ENCODE assay signal across 1 cellular context in the genomic region with DNA sequence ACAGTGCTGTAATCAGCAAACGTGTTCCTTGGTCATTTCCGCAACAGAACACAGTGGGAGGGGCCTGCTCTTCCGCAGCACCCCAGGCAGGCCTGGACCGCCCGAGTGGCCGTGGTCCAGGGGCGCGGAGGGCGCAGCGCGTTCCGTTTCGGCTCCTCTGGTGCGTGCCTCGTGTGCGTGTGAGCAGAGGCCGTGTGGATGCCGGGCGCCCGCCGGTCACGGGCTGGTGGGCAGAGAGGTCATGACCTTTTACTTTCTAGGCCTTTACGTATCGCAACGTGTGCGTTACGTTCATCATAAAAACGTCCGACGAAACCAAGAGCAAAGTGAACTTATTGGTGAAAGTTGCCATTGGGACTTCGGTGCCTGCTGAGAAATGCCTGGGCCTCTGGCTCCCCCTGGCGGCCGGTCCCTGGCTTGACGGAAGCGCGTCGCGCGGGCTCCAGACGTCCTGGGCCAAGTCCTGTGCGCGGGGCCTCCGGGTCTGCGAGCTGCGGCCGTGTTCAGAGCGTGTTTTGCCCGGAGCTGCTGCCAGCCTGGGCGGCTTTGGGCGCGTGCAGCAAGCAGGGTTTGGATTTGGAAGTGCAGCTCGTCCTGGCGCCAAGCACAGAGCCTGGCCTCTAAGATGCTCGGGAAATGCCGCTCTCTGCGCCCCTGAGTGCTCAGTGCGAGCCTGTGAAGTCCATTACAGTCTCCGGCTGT.
TF ChIP-seq lines count a peak whose summit lies in the region.

No MANE protein-coding gene starts in this region.

TF ChIP-seq in HepG2, 621 proteins besides CTCF, POLR2A, EP300 and RAD21 (continued from another document and continues in another):
- TF ChIP-seq, protein P1, sequence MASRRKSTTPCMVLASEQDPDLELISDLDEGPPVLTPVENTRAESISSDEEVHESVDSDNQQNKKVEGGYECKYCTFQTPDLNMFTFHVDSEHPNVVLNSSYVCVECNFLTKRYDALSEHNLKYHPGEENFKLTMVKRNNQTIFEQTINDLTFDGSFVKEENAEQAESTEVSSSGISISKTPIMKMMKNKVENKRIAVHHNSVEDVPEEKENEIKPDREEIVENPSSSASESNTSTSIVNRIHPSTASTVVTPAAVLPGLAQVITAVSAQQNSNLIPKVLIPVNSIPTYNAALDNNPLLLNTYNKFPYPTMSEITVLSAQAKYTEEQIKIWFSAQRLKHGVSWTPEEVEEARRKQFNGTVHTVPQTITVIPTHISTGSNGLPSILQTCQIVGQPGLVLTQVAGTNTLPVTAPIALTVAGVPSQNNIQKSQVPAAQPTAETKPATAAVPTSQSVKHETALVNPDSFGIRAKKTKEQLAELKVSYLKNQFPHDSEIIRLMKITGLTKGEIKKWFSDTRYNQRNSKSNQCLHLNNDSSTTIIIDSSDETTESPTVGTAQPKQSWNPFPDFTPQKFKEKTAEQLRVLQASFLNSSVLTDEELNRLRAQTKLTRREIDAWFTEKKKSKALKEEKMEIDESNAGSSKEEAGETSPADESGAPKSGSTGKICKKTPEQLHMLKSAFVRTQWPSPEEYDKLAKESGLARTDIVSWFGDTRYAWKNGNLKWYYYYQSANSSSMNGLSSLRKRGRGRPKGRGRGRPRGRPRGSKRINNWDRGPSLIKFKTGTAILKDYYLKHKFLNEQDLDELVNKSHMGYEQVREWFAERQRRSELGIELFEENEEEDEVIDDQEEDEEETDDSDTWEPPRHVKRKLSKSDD (CRISPR knock-in tag; IDR thresholded peaks at IDR 0.05; ENCODE audit: low read depth), result peak; percentile 41; the same call in 1 of the 2 replicates
- TF ChIP-seq THYN1 (CRISPR knock-in tag; IDR thresholded peaks at IDR 0.05; ENCODE audit: borderline replicate concordance, low read depth), result no peak
- TF ChIP-seq RARG (CRISPR knock-in tag; IDR thresholded peaks at IDR 0.05; ENCODE audit: low read depth), result no peak
- TF ChIP-seq, protein P2, sequence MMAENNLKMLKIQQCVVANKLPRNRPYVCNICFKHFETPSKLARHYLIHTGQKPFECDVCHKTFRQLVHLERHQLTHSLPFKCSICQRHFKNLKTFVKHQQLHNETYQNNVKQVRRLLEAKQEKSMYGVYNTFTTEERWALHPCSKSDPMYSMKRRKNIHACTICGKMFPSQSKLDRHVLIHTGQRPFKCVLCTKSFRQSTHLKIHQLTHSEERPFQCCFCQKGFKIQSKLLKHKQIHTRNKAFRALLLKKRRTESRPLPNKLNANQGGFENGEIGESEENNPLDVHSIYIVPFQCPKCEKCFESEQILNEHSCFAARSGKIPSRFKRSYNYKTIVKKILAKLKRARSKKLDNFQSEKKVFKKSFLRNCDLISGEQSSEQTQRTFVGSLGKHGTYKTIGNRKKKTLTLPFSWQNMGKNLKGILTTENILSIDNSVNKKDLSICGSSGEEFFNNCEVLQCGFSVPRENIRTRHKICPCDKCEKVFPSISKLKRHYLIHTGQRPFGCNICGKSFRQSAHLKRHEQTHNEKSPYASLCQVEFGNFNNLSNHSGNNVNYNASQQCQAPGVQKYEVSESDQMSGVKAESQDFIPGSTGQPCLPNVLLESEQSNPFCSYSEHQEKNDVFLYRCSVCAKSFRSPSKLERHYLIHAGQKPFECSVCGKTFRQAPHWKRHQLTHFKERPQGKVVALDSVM (CRISPR knock-in tag; IDR thresholded peaks at IDR 0.05), result no peak
- TF ChIP-seq, protein P3, sequence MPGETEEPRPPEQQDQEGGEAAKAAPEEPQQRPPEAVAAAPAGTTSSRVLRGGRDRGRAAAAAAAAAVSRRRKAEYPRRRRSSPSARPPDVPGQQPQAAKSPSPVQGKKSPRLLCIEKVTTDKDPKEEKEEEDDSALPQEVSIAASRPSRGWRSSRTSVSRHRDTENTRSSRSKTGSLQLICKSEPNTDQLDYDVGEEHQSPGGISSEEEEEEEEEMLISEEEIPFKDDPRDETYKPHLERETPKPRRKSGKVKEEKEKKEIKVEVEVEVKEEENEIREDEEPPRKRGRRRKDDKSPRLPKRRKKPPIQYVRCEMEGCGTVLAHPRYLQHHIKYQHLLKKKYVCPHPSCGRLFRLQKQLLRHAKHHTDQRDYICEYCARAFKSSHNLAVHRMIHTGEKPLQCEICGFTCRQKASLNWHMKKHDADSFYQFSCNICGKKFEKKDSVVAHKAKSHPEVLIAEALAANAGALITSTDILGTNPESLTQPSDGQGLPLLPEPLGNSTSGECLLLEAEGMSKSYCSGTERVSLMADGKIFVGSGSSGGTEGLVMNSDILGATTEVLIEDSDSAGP (CRISPR knock-in tag; IDR thresholded peaks at IDR 0.05; ENCODE audit: borderline replicate concordance), result peak; percentile 34; the same call in 1 of the 2 replicates
- TF ChIP-seq ZNF543 (CRISPR knock-in tag; IDR thresholded peaks at IDR 0.05), result peak; percentile 60; the same call in 1 of the 2 replicates
- no peak for TF ChIP-seq TCF7L2 (IDR thresholded peaks at IDR 0.05; ENCODE audit: low read depth, low read length)
- TF ChIP-seq, protein P4, sequence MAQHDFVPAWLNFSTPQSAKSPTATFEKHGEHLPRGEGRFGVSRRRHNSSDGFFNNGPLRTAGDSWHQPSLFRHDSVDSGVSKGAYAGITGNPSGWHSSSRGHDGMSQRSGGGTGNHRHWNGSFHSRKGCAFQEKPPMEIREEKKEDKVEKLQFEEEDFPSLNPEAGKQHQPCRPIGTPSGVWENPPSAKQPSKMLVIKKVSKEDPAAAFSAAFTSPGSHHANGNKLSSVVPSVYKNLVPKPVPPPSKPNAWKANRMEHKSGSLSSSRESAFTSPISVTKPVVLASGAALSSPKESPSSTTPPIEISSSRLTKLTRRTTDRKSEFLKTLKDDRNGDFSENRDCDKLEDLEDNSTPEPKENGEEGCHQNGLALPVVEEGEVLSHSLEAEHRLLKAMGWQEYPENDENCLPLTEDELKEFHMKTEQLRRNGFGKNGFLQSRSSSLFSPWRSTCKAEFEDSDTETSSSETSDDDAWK (CRISPR knock-in tag; IDR thresholded peaks at IDR 0.05), result no peak
- peak; percentile 92 for TF ChIP-seq ZBTB38 (CRISPR knock-in tag; IDR thresholded peaks at IDR 0.05)
- TF ChIP-seq, protein P5, sequence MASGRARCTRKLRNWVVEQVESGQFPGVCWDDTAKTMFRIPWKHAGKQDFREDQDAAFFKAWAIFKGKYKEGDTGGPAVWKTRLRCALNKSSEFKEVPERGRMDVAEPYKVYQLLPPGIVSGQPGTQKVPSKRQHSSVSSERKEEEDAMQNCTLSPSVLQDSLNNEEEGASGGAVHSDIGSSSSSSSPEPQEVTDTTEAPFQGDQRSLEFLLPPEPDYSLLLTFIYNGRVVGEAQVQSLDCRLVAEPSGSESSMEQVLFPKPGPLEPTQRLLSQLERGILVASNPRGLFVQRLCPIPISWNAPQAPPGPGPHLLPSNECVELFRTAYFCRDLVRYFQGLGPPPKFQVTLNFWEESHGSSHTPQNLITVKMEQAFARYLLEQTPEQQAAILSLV (CRISPR knock-in tag; IDR thresholded peaks at IDR 0.05; ENCODE audit: borderline replicate concordance), result no peak
- TF ChIP-seq SAFB2 (CRISPR knock-in tag; IDR thresholded peaks at IDR 0.05; ENCODE audit: borderline replicate concordance, low read depth), result no peak
- no peak for TF ChIP-seq RFX1 (IDR thresholded peaks at IDR 0.05)
- no peak for TF ChIP-seq POLR2G (IDR thresholded peaks at IDR 0.05; ENCODE audit: low read depth, low read length)
- no peak for TF ChIP-seq HDAC1 (CRISPR knock-in tag; IDR thresholded peaks at IDR 0.05)
- TF ChIP-seq ZNF446 (CRISPR knock-in tag; IDR thresholded peaks at IDR 0.05), result no peak
- TF ChIP-seq ZFP37 (CRISPR knock-in tag; IDR thresholded peaks at IDR 0.05; ENCODE audit: borderline replicate concordance), result 0 out of 2 replicates have a peak, but pooled peaks have one; percentile 36
- TF ChIP-seq ZNF777 (CRISPR knock-in tag; IDR thresholded peaks at IDR 0.05), result no peak
- no peak for TF ChIP-seq FOXM1 (CRISPR knock-in tag; IDR thresholded peaks at IDR 0.05)
- TF ChIP-seq PAX8 (CRISPR knock-in tag; IDR thresholded peaks at IDR 0.05; ENCODE audit: borderline replicate concordance), result no peak
- TF ChIP-seq, protein P6, sequence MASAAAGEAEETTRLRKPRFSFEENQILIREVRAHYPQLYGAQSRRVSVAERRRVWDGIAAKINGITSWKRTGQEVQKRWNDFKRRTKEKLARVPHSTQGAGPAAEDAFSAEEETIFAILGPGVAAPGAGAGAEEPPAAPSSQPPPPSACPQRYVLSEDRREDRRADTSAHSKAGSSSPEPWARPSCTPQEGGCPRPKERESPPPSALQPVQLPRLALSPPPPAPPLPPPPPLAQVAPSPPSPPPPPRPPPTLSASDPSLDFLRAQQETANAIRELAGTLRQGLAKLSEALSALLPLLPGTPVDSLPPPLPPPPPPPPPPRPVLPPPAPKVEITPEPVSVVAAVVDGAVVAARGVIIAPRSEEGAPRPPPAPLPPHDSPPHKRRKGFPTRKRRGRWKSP (CRISPR knock-in tag; IDR thresholded peaks at IDR 0.05), result no peak
- TF ChIP-seq, protein P7, sequence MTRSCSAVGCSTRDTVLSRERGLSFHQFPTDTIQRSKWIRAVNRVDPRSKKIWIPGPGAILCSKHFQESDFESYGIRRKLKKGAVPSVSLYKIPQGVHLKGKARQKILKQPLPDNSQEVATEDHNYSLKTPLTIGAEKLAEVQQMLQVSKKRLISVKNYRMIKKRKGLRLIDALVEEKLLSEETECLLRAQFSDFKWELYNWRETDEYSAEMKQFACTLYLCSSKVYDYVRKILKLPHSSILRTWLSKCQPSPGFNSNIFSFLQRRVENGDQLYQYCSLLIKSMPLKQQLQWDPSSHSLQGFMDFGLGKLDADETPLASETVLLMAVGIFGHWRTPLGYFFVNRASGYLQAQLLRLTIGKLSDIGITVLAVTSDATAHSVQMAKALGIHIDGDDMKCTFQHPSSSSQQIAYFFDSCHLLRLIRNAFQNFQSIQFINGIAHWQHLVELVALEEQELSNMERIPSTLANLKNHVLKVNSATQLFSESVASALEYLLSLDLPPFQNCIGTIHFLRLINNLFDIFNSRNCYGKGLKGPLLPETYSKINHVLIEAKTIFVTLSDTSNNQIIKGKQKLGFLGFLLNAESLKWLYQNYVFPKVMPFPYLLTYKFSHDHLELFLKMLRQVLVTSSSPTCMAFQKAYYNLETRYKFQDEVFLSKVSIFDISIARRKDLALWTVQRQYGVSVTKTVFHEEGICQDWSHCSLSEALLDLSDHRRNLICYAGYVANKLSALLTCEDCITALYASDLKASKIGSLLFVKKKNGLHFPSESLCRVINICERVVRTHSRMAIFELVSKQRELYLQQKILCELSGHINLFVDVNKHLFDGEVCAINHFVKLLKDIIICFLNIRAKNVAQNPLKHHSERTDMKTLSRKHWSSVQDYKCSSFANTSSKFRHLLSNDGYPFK (CRISPR knock-in tag; IDR thresholded peaks at IDR 0.05; ENCODE audit: borderline replicate concordance), result no peak
- TF ChIP-seq KMT2A (CRISPR knock-in tag; IDR thresholded peaks at IDR 0.05), result peak; percentile 76; the same call in 1 of the 2 replicates
- peak; percentile 16; the same call in 1 of the 2 replicates for TF ChIP-seq ZFP90 (CRISPR knock-in tag; IDR thresholded peaks at IDR 0.05; ENCODE audit: borderline replicate concordance)
- TF ChIP-seq MEF2D (CRISPR knock-in tag; IDR thresholded peaks at IDR 0.05), result no peak
- TF ChIP-seq, protein P8, sequence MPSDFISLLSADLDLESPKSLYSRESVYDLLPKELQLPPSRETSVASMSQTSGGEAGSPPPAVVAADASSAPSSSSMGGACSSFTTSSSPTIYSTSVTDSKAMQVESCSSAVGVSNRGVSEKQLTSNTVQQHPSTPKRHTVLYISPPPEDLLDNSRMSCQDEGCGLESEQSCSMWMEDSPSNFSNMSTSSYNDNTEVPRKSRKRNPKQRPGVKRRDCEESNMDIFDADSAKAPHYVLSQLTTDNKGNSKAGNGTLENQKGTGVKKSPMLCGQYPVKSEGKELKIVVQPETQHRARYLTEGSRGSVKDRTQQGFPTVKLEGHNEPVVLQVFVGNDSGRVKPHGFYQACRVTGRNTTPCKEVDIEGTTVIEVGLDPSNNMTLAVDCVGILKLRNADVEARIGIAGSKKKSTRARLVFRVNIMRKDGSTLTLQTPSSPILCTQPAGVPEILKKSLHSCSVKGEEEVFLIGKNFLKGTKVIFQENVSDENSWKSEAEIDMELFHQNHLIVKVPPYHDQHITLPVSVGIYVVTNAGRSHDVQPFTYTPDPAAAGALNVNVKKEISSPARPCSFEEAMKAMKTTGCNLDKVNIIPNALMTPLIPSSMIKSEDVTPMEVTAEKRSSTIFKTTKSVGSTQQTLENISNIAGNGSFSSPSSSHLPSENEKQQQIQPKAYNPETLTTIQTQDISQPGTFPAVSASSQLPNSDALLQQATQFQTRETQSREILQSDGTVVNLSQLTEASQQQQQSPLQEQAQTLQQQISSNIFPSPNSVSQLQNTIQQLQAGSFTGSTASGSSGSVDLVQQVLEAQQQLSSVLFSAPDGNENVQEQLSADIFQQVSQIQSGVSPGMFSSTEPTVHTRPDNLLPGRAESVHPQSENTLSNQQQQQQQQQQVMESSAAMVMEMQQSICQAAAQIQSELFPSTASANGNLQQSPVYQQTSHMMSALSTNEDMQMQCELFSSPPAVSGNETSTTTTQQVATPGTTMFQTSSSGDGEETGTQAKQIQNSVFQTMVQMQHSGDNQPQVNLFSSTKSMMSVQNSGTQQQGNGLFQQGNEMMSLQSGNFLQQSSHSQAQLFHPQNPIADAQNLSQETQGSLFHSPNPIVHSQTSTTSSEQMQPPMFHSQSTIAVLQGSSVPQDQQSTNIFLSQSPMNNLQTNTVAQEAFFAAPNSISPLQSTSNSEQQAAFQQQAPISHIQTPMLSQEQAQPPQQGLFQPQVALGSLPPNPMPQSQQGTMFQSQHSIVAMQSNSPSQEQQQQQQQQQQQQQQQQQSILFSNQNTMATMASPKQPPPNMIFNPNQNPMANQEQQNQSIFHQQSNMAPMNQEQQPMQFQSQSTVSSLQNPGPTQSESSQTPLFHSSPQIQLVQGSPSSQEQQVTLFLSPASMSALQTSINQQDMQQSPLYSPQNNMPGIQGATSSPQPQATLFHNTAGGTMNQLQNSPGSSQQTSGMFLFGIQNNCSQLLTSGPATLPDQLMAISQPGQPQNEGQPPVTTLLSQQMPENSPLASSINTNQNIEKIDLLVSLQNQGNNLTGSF (CRISPR knock-in tag; IDR thresholded peaks at IDR 0.05), result no peak
- TF ChIP-seq, protein P9, sequence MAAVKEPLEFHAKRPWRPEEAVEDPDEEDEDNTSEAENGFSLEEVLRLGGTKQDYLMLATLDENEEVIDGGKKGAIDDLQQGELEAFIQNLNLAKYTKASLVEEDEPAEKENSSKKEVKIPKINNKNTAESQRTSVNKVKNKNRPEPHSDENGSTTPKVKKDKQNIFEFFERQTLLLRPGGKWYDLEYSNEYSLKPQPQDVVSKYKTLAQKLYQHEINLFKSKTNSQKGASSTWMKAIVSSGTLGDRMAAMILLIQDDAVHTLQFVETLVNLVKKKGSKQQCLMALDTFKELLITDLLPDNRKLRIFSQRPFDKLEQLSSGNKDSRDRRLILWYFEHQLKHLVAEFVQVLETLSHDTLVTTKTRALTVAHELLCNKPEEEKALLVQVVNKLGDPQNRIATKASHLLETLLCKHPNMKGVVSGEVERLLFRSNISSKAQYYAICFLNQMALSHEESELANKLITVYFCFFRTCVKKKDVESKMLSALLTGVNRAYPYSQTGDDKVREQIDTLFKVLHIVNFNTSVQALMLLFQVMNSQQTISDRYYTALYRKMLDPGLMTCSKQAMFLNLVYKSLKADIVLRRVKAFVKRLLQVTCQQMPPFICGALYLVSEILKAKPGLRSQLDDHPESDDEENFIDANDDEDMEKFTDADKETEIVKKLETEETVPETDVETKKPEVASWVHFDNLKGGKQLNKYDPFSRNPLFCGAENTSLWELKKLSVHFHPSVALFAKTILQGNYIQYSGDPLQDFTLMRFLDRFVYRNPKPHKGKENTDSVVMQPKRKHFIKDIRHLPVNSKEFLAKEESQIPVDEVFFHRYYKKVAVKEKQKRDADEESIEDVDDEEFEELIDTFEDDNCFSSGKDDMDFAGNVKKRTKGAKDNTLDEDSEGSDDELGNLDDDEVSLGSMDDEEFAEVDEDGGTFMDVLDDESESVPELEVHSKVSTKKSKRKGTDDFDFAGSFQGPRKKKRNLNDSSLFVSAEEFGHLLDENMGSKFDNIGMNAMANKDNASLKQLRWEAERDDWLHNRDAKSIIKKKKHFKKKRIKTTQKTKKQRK (IDR thresholded peaks at IDR 0.05; ENCODE audit: low read length), result no peak
- TF ChIP-seq XBP1 (CRISPR knock-in tag; IDR thresholded peaks at IDR 0.05), result no peak
- TF ChIP-seq ZSCAN21 (CRISPR knock-in tag; IDR thresholded peaks at IDR 0.05; ENCODE audit: borderline replicate concordance), result 0 out of 2 replicates have a peak, but pooled peaks have one; percentile 56
- TF ChIP-seq DMAP1 (CRISPR knock-in tag; IDR thresholded peaks at IDR 0.05), result no peak
- no peak for TF ChIP-seq BRD4 (CRISPR knock-in tag; IDR thresholded peaks at IDR 0.05)
